ENCODE assay signal across 8 cellular contexts in the genomic region with DNA sequence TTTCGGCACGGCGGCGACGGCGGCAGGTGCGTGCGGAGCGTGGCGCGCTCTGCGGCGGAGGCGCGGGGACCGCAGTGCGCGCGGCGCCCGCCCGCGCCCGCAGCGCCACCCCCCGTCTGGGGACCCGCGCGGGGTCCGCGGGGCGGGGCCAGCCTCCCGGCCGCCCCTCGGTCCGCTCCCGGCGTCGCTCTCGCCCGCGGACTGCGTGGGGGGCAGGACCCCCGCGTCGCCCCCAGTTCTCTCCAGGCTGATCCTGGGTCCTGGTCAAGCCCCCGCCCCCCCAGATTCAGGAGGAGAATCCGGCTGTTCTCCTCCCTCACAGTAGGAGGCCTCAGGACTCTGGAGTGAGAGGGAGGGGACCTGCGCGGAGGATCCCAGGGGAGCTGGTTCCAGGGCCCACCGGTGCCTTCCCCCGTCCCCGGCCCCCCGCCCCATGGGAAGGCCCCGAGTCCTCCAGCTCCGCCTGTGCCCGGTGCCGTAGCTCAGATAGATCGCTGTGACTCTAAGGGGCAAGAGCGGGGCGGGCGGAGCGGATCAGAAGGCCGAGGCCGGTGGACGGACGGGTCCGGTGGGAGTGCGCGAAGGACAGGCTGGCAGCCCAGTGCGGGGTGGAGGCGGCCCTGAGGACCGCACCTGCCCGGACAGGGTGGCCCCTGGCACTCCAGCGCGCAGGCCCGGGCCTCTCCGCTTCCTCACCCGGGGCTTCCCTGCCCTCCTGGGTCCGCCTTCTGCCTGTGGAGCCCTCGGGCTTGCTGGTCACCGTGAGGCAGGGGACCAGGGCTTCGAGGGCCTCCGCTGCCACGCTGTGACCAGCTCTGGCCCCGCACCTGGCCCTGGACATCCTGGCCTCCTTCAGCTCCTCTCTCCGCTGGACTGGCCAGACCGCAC. TPM values are rescaled to one million over a fixed set of nuclear protein-coding genes. Genes with fewer than 3 reads are reported as not detected.
DNase-seq lines count a peak whose midpoint lies in the region; ATAC-seq, FAIRE-seq and TF ChIP-seq lines count a peak whose summit lies in the region.

A gene with protein sequence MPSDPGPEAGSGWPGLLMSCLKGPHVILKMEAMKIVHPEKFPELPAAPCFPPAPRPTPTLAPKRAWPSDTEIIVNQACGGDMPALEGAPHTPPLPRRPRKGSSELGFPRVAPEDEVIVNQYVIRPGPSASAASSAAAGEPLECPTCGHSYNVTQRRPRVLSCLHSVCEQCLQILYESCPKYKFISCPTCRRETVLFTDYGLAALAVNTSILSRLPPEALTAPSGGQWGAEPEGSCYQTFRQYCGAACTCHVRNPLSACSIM (minus strand): TSS at position 51 of the 888 bp plus-strand sequence. CDS start 1,028 bp downstream, outside the sequence.

- intact Hi-C loops in GM12878 (cut with micrococcal nuclease; ENCODE audit: unreplicated experiment), result loop anchor here (2.0 to 10.0 kb wide), 3 partner anchors 22 to 178 kb away; a partner anchor contains a TSS

- ATAC-seq in GM12878, result peak; percentile 22
- ATAC-seq in thoracic aorta (ENCODE audit: insufficient number of reproducible peaks, low FRiP score, low read depth), result no peak

- H3K9ac ChIP-seq in GM12878 (ENCODE audit: control insufficient read depth, insufficient read depth, low read length), result peak within 1 kb of the TSS; percentile 35; the same call in 1 of the 2 replicates

- POLR2A ChIA-PET in GM12878 (lab: Charles Lee), result interaction anchor here (0.6 to 5.5 kb wide), 26 partner anchors 12 to 406 kb away, joined by 3 to 68 read pairs (median 6); a partner anchor contains a TSS

- no peaks in the 10 kb centered on the region for H3K79me2 ChIP-seq in GM12878 (ENCODE audit: control insufficient read depth, insufficient read depth, low read length)

- TF ChIP-seq EP300 in GM12878 (IDR thresholded peaks at IDR 0.05; ENCODE audit: borderline replicate concordance in 1 of 2, control insufficient read depth in 1 of 2, low read depth in 2 of 2, low read length in 2 of 2), result no peak

- no peak for TF ChIP-seq RAD21 in GM12878 (IDR thresholded peaks at IDR 0.05; ENCODE audit: insufficient read depth, low read depth, low read length)

- peak within 1 kb of the TSS; percentile 45 for H2AFZ ChIP-seq in GM12878 (ENCODE audit: control insufficient read depth, low read depth, low read length)

- H3K9me3 ChIP-seq in GM12878 (replicated peaks; ENCODE audit: control insufficient read depth, insufficient read depth, low read length) (no peaks in the 10 kb centered on the region), thoracic aorta (no peaks in the 10 kb centered on the region)

- RAD21 ChIA-PET in GM12878 (lab: Charles Lee; ENCODE audit: unreplicated experiment), result interaction anchor here (0.5 to 3.5 kb wide), 16 partner anchors 10 to 522 kb away, joined by 3 to 34 read pairs (median 7); a partner anchor contains a TSS

- no peaks in the 10 kb centered on the region for H3K27me3 ChIP-seq in GM12878 (replicated peaks in 1 of 2; ENCODE audit: control insufficient read depth in 2 of 2, insufficient read depth in 2 of 2, low read length in 1 of 2)
- no peaks in the 10 kb centered on the region for H3K27me3 ChIP-seq in thoracic aorta (replicated peaks; ENCODE audit: insufficient read depth)

- CTCF ChIA-PET in GM12878 (lab: Yijun Ruan, JAX), result interaction anchor here (0.8 to 6.4 kb wide), 16 partner anchors 13 to 436 kb away, joined by 3 to 52 read pairs (median 6); a partner anchor contains a TSS

- H3K36me3 ChIP-seq in GM12878 (ENCODE audit: control insufficient read depth in 2 of 2, insufficient read depth in 2 of 2, low read length in 1 of 2) (peaks cover 0 to 2% of the 10 kb centered on the region in 2 experiments; a peak in 1 of 4 replicates), thoracic aorta (no peaks in the 10 kb centered on the region)

- peak; percentile 44 for DNase-seq in NCI-H1436 (lab: John Stamatoyannopoulos, UW)
- no peak for DNase-seq in NCI-H1436 treated with DMSO at 0.1 percent for 48 hours (lab: John Stamatoyannopoulos, UW)
- peak; percentile 62 for DNase-seq in HuH-7 (ENCODE audit: low spot score)
- DNase-seq in GM12878 (ENCODE audit: low read depth, low spot score), result no peak
- DNase-seq in left kidney (ENCODE audit: low read depth, low spot score), result peak; percentile 67
- DNase-seq in thoracic aorta (ENCODE audit: low spot score), result no peak
- no peak for DNase-seq in amniotic stem cell (lab: John Stamatoyannopoulos, UW)
- DNase-seq in DMS153 (lab: John Stamatoyannopoulos, UW), result no peak

- H3K27ac ChIP-seq in GM12878 (ENCODE audit: control insufficient read depth, insufficient read depth), result no peak within 1 kb of the TSS
- peak within 1 kb of the TSS; percentile 89 to 96 for H3K27ac ChIP-seq in thoracic aorta

- H3K4me3 ChIP-seq in GM12878 (peak within 1 kb of the TSS; percentile 73), thoracic aorta (peak within 1 kb of the TSS; percentile 83)

- 13% methylated on average over 56 of the region's 88 CpGs for WGBS in GM12878 (ENCODE audit: insufficient coverage, insufficient replicate concordance, low lambda C conversion rate, missing lambda C conversion rate)

- no peak for TF ChIP-seq POLR2A in GM12878 (IDR thresholded peaks at IDR 0.05; ENCODE audit: low read depth, low read length)

- in situ Hi-C loops in GM12878 (cut with MboI), result no loop called here

- H3K4me1 ChIP-seq in GM12878 (ENCODE audit: control insufficient read depth, insufficient read depth, low read length) (peaks cover 16% of the 10 kb centered on the region), thoracic aorta (ENCODE audit: control insufficient read depth in 1 of 2, low read depth in 2 of 2) (peaks cover 7 to 19% of the 10 kb centered on the region in 2 donors)

- TF ChIP-seq CTCF in GM12878 (IDR thresholded peaks at IDR 0.05 in 2 of 3, conservative IDR thresholded peaks at IDR 0.05 in 1 of 3; ENCODE audit: control insufficient read depth in 2 of 3, extremely low read depth in 1 of 3, insufficient read depth in 1 of 3, low read depth in 3 of 3, low read length in 3 of 3), result no peak
- TF ChIP-seq CTCF in thoracic aorta (IDR thresholded peaks at IDR 0.05), result no peak

- BruUV-seq in GM12878 (replicated peaks; lab: Mats Ljungman, UMichigan), result no TSS peak

- H3K4me2 ChIP-seq in GM12878 (ENCODE audit: control insufficient read depth, insufficient read depth), result peak within 1 kb of the TSS; percentile 98

- SMC1A ChIA-PET in GM12878 (lab: Charles Lee; ENCODE audit: uncharacterized antibody, unreplicated experiment), result interaction anchor here (0.9 to 3.3 kb wide), 5 partner anchors 14 to 72 kb away, joined by 3 to 18 read pairs (median 4); a partner anchor contains a TSS

- no peaks in the 10 kb centered on the region for H4K20me1 ChIP-seq in GM12878 (ENCODE audit: control insufficient read depth, insufficient read depth)

- no peak for FAIRE-seq in GM12878 (lab: Jason Lieb, UNC)

TF ChIP-seq in GM12878, 131 proteins besides CTCF, POLR2A, EP300 and RAD21 (continues in another document):
- TF ChIP-seq POLR2AphosphoS5 (IDR thresholded peaks at IDR 0.05; ENCODE audit: low read length) (no peak), NR2F1 (conservative IDR thresholded peaks at IDR 0.05) (no peak), ETV6 (conservative IDR thresholded peaks at IDR 0.05 in 1 of 2, IDR thresholded peaks at IDR 0.05 in 1 of 2; ENCODE audit: borderline replicate concordance in 1 of 2, low read depth in 1 of 2) (no peak), PAX5 (IDR thresholded peaks at IDR 0.05; ENCODE audit: borderline replicate concordance, low read depth, low read length) (no peak)
- TF ChIP-seq, protein P1, sequence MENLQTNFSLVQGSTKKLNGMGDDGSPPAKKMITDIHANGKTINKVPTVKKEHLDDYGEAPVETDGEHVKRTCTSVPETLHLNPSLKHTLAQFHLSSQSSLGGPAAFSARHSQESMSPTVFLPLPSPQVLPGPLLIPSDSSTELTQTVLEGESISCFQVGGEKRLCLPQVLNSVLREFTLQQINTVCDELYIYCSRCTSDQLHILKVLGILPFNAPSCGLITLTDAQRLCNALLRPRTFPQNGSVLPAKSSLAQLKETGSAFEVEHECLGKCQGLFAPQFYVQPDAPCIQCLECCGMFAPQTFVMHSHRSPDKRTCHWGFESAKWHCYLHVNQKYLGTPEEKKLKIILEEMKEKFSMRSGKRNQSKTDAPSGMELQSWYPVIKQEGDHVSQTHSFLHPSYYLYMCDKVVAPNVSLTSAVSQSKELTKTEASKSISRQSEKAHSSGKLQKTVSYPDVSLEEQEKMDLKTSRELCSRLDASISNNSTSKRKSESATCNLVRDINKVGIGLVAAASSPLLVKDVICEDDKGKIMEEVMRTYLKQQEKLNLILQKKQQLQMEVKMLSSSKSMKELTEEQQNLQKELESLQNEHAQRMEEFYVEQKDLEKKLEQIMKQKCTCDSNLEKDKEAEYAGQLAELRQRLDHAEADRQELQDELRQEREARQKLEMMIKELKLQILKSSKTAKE (IDR thresholded peaks at IDR 0.05; ENCODE audit: low read depth, poor library complexity, severe bottlenecking), result no peak
- TF ChIP-seq, protein P2, sequence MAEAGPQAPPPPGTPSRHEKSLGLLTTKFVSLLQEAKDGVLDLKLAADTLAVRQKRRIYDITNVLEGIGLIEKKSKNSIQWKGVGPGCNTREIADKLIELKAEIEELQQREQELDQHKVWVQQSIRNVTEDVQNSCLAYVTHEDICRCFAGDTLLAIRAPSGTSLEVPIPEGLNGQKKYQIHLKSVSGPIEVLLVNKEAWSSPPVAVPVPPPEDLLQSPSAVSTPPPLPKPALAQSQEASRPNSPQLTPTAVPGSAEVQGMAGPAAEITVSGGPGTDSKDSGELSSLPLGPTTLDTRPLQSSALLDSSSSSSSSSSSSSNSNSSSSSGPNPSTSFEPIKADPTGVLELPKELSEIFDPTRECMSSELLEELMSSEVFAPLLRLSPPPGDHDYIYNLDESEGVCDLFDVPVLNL (IDR thresholded peaks at IDR 0.05; ENCODE audit: low read depth, low read length), result no peak

RNA-seq across cellular contexts. Expression of the gene that starts here (rescaled TPM):
- 0.83 and 1.1 TPM in 2 replicates for total RNA-seq in GM12878 (2013; cell fraction: nucleolus; rRNA removed)
- 0.73 and 0.87 TPM in 2 replicates for total RNA-seq in GM12878 (2014; rRNA removed)
- total RNA-seq in GM12878 (2014; rRNA removed; fragmentation: Illumina TruSeq; extraction: Trizol), result 0.13 and 0.14 TPM in 2 replicates
- 10.7 and 12.0 TPM in 2 replicates for total RNA-seq in GM12878 (2021)
- 3.0 TPM for polyA plus RNA-seq in GM12878 (2011; ENCODE audit: low read depth)
- 0.16 and 0.30 TPM in 2 replicates for polyA plus RNA-seq in GM12878 (2011; rRNA removed)
- 0.82 and 1.2 TPM in 2 replicates for polyA plus RNA-seq in GM12878 (2011; cell fraction: cytosol; rRNA removed)
- 17.9 and 19.5 TPM in 2 replicates for polyA plus RNA-seq in GM12878 (2011; cell fraction: nucleus; rRNA removed)
- polyA plus RNA-seq in GM12878 (2012), result 9.5 and 9.8 TPM in 2 replicates
- polyA plus RNA-seq in GM12878 (2014; fragmentation: Illumina TruSeq; extraction: Trizol), result 0.62 TPM in 1 of 2 replicates, not detected in the other
- under 1 TPM; 0.06 to 0.80 TPM for polyA plus RNA-seq in GM12878 (2014; fragmentation: Nextera tagmentation; extraction: Ambion mirVana)
- 4.6 and 5.4 TPM in 2 replicates for polyA plus RNA-seq in GM12878 (2014; rRNA removed)
- 1 to 10 TPM; 1.0 to 1.2 TPM for polyA plus RNA-seq in GM12878 (2016; fragmentation: Nextera tagmentation; extraction: Ambion mirVana)
- polyA minus RNA-seq in GM12878 (2011; rRNA and poly(A)+ RNA removed), result 0.62 TPM in 1 of 2 replicates, not detected in the other
- polyA minus RNA-seq in GM12878 (2011; cell fraction: cytosol; rRNA and poly(A)+ RNA removed), result 4.1 and 6.0 TPM in 2 replicates
- polyA minus RNA-seq in GM12878 (2011; cell fraction: nucleus; rRNA and poly(A)+ RNA removed), result 1.2 and 2.4 TPM in 2 replicates
- total RNA-seq in thoracic aorta, result 1 to 10 TPM in 1 of 2 donors, not detected in 1; 3.7 TPM

Comparison
In these comparisons a context has a peak if more than half of its experiments do, and no peak if none do; other contexts are left out.
1. DNase-seq: peak in NCI-H1436 (single experiment), HuH-7 (single experiment) and left kidney (single experiment); none in NCI-H1436 treated with DMSO at 0.1 percent for 48 hours (single experiment), GM12878 (single experiment), thoracic aorta (single experiment), amniotic stem cell (single experiment) and DMS153 (single experiment).